ENCODE assay signal across 8 cellular contexts in the genomic region with DNA sequence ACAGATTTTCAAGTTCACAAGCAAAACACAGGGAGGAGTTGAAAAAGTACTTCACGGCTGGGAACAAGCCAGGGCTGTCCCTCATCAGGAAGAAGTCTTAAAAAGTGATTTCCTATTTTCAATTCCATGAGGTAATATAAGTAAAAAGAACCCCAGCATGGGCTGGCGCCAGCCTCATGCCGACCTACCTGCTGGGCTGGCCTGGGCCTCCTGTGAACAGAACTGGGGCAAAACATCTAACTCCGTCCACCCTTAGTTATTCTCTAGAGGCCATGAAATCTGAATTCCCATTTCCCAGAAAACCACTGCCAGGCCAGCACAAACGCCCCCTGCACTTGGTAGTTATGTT.
A peak's percentile ranks its signal among the peaks of the same experiment; 100 is the strongest.
DNase-seq lines count a peak whose midpoint lies in the region; ATAC-seq and TF ChIP-seq lines count a peak whose summit lies in the region.

No MANE protein-coding gene starts in this region.

- H3K4me1 ChIP-seq in GM23338 (ENCODE audit: insufficient read depth) (no peaks in the 10 kb centered on the region), right atrium auricular region (peaks cover 0 to 47% of the 10 kb centered on the region in 2 donors)

- peaks cover 86% of the 10 kb centered on the region for H3K36me3 Mint-ChIP-seq in GM23338 (ENCODE audit: low read depth)
- H3K36me3 Mint-ChIP-seq in activated CD8-positive, alpha-beta T cell treated with anti-CD3 and anti-CD28 coated beads for 36 hours (ENCODE audit: low read depth) = peaks cover 80% of the 10 kb centered on the region

- H4K20me1 ChIP-seq in GM23338 (replicated peaks; ENCODE audit: insufficient read depth) = peaks cover 7% of the 10 kb centered on the region

- no peak overlapping the region for H3K4me3 Mint-ChIP-seq in GM23338
- H3K4me3 Mint-ChIP-seq in activated CD8-positive, alpha-beta T cell treated with anti-CD3 and anti-CD28 coated beads for 36 hours = peak overlapping the region; percentile 63

- no peak overlapping the region for H3K4me2 ChIP-seq in GM23338

- H3K9me3 ChIP-seq in right atrium auricular region = no peaks in the 10 kb centered on the region

- no peaks in the 10 kb centered on the region for H3K9me3 Mint-ChIP-seq in GM23338
- H3K9me3 Mint-ChIP-seq in activated CD8-positive, alpha-beta T cell treated with anti-CD3 and anti-CD28 coated beads for 36 hours = no peaks in the 10 kb centered on the region

- H3K4me1 Mint-ChIP-seq in GM23338 = peaks cover 14% of the 10 kb centered on the region; the same call in 2 of the 3 replicates
- peaks cover 83% of the 10 kb centered on the region for H3K4me1 Mint-ChIP-seq in activated CD8-positive, alpha-beta T cell treated with anti-CD3 and anti-CD28 coated beads for 36 hours (ENCODE audit: low read depth)

- no peak for DNase-seq in GM23338 (ENCODE audit: low spot score)
- no peak for DNase-seq in activated CD8-positive, alpha-beta T cell treated with anti-CD3 and anti-CD28 coated beads for 36 hours
- DNase-seq in right atrium auricular region (ENCODE audit: low spot score) = no peak
- DNase-seq in NCI-H1436 (lab: John Stamatoyannopoulos, UW) = no peak
- no peak for DNase-seq in NCI-H510A (lab: John Stamatoyannopoulos, UW)
- no peak for DNase-seq in mesenteric fat pad (ENCODE audit: low spot score)

- intact Hi-C loops in activated CD8-positive, alpha-beta T cell treated with anti-CD3 and anti-CD28 coated beads for 36 hours (cut with micrococcal nuclease) = loop anchor here (2.0 to 5.0 kb wide), 3 partner anchors 39 to 209 kb away; no protein-coding TSS in a partner anchor

- no peak for ATAC-seq in GM23338
- ATAC-seq in activated CD8-positive, alpha-beta T cell treated with anti-CD3 and anti-CD28 coated beads for 36 hours = no peak
- ATAC-seq in GM21360 (IDR thresholded peaks at IDR 0.05; ENCODE audit: unreplicated experiment) = no peak

- CTCF ChIA-PET in activated CD8-positive, alpha-beta T cell treated with anti-CD3 and anti-CD28 coated beads for 36 hours (lab: Charles Lee) = interaction anchor here (1.0 to 4.3 kb wide), 16 partner anchors 8 to 225 kb away, joined by 3 to 63 read pairs (median 4); a partner anchor contains a TSS

- H3F3A ChIP-seq in GM23338 (replicated peaks; ENCODE audit: low read depth) = no peaks in the 10 kb centered on the region

- H3K79me2 ChIP-seq in GM23338 (replicated peaks; ENCODE audit: insufficient read depth) = no peaks in the 10 kb centered on the region

- H3K27me3 Mint-ChIP-seq in GM23338 (ENCODE audit: insufficient read depth, low read depth, poor library complexity) = peaks cover 8% of the 10 kb centered on the region
- H3K27me3 Mint-ChIP-seq in activated CD8-positive, alpha-beta T cell treated with anti-CD3 and anti-CD28 coated beads for 36 hours = no peaks in the 10 kb centered on the region

- peaks cover 30% of the 10 kb centered on the region for H3K36me3 ChIP-seq in GM23338 (ENCODE audit: insufficient read depth)
- H3K36me3 ChIP-seq in right atrium auricular region = peaks cover 47% of the 10 kb centered on the region

- H3K27ac ChIP-seq in GM23338 (ENCODE audit: low read depth) (no peak overlapping the region), right atrium auricular region (peak overlapping the region; percentile 85 to 86), skin epidermis (peak overlapping the region; percentile 55 to 95 (median 86))

- no peaks in the 10 kb centered on the region for H3K9me2 ChIP-seq in GM23338 (ENCODE audit: insufficient read depth)

- H3K27ac Mint-ChIP-seq in GM23338 = peak overlapping the region; percentile 74
- H3K27ac Mint-ChIP-seq in activated CD8-positive, alpha-beta T cell treated with anti-CD3 and anti-CD28 coated beads for 36 hours = peak overlapping the region; percentile 97

- TF ChIP-seq CTCF in GM23338 (conservative IDR thresholded peaks at IDR 0.05; ENCODE audit: low read depth in 2 of 2) = no peak
- TF ChIP-seq CTCF in activated CD8-positive, alpha-beta T cell treated with anti-CD3 and anti-CD28 coated beads for 36 hours (IDR thresholded peaks at IDR 0.05) = no peak
- no peak for TF ChIP-seq CTCF in right atrium auricular region (IDR thresholded peaks at IDR 0.05)

- H2AFZ ChIP-seq in GM23338 = no peak overlapping the region

- POLR2A ChIA-PET in activated CD8-positive, alpha-beta T cell treated with anti-CD3 and anti-CD28 coated beads for 36 hours (lab: Charles Lee) = interaction anchor here (0.8 to 3.1 kb wide), 7 partner anchors 9 to 220 kb away, joined by 3 to 19 read pairs (median 3); a partner anchor contains a TSS

- H3K27me3 ChIP-seq in GM23338 (ENCODE audit: insufficient read depth) (no peaks in the 10 kb centered on the region), right atrium auricular region (no peaks in the 10 kb centered on the region)

- H3K4me3 ChIP-seq in GM23338 (no peak overlapping the region), right atrium auricular region (no peak overlapping the region), skin epidermis (no peak overlapping the region)

TF ChIP-seq in GM23338, 12 proteins besides CTCF, POLR2A, EP300 and RAD21 (continues in another document):
- no peak for TF ChIP-seq ZNF114 (CRISPR knock-in tag; IDR thresholded peaks at IDR 0.05)
- TF ChIP-seq CREB1 (CRISPR knock-in tag; IDR thresholded peaks at IDR 0.05; ENCODE audit: low read depth) = no peak
- TF ChIP-seq, protein P1, sequence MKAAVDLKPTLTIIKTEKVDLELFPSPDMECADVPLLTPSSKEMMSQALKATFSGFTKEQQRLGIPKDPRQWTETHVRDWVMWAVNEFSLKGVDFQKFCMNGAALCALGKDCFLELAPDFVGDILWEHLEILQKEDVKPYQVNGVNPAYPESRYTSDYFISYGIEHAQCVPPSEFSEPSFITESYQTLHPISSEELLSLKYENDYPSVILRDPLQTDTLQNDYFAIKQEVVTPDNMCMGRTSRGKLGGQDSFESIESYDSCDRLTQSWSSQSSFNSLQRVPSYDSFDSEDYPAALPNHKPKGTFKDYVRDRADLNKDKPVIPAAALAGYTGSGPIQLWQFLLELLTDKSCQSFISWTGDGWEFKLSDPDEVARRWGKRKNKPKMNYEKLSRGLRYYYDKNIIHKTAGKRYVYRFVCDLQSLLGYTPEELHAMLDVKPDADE (IDR thresholded peaks at IDR 0.05) = no peak
- TF ChIP-seq JUNB (IDR thresholded peaks at IDR 0.05; ENCODE audit: unreplicated experiment) = no peak
- no peak for TF ChIP-seq NANOG (IDR thresholded peaks at IDR 0.05; ENCODE audit: borderline replicate concordance)
- TF ChIP-seq, protein P2, sequence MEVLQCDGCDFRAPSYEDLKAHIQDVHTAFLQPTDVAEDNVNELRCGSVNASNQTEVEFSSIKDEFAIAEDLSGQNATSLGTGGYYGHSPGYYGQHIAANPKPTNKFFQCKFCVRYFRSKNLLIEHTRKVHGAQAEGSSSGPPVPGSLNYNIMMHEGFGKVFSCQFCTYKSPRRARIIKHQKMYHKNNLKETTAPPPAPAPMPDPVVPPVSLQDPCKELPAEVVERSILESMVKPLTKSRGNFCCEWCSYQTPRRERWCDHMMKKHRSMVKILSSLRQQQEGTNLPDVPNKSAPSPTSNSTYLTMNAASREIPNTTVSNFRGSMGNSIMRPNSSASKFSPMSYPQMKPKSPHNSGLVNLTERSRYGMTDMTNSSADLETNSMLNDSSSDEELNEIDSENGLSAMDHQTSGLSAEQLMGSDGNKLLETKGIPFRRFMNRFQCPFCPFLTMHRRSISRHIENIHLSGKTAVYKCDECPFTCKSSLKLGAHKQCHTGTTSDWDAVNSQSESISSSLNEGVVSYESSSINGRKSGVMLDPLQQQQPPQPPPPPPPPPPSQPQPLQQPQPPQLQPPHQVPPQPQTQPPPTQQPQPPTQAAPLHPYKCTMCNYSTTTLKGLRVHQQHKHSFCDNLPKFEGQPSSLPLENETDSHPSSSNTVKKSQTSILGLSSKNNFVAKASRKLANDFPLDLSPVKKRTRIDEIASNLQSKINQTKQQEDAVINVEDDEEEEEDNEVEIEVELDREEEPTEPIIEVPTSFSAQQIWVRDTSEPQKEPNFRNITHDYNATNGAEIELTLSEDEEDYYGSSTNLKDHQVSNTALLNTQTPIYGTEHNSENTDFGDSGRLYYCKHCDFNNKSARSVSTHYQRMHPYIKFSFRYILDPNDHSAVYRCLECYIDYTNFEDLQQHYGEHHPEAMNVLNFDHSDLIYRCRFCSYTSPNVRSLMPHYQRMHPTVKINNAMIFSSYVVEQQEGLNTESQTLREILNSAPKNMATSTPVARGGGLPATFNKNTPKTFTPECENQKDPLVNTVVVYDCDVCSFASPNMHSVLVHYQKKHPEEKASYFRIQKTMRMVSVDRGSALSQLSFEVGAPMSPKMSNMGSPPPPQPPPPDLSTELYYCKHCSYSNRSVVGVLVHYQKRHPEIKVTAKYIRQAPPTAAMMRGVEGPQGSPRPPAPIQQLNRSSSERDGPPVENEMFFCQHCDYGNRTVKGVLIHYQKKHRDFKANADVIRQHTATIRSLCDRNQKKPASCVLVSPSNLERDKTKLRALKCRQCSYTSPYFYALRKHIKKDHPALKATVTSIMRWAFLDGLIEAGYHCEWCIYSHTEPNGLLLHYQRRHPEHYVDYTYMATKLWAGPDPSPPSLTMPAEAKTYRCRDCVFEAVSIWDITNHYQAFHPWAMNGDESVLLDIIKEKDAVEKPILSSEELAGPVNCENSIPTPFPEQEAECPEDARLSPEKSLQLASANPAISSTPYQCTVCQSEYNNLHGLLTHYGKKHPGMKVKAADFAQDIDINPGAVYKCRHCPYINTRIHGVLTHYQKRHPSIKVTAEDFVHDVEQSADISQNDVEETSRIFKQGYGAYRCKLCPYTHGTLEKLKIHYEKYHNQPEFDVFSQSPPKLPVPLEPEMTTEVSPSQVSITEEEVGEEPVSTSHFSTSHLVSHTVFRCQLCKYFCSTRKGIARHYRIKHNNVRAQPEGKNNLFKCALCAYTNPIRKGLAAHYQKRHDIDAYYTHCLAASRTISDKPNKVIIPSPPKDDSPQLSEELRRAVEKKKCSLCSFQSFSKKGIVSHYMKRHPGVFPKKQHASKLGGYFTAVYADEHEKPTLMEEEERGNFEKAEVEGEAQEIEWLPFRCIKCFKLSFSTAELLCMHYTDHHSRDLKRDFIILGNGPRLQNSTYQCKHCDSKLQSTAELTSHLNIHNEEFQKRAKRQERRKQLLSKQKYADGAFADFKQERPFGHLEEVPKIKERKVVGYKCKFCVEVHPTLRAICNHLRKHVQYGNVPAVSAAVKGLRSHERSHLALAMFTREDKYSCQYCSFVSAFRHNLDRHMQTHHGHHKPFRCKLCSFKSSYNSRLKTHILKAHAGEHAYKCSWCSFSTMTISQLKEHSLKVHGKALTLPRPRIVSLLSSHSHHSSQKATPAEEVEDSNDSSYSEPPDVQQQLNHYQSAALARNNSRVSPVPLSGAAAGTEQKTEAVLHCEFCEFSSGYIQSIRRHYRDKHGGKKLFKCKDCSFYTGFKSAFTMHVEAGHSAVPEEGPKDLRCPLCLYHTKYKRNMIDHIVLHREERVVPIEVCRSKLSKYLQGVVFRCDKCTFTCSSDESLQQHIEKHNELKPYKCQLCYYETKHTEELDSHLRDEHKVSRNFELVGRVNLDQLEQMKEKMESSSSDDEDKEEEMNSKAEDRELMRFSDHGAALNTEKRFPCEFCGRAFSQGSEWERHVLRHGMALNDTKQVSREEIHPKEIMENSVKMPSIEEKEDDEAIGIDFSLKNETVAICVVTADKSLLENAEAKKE (CRISPR knock-in tag; IDR thresholded peaks at IDR 0.05) = no peak
- no peak for TF ChIP-seq POLR2AphosphoS5 (IDR thresholded peaks at IDR 0.05; ENCODE audit: low read depth)
- TF ChIP-seq STAT1 (IDR thresholded peaks at IDR 0.05; ENCODE audit: unreplicated experiment) = no peak
